In the genomic region with DNA sequence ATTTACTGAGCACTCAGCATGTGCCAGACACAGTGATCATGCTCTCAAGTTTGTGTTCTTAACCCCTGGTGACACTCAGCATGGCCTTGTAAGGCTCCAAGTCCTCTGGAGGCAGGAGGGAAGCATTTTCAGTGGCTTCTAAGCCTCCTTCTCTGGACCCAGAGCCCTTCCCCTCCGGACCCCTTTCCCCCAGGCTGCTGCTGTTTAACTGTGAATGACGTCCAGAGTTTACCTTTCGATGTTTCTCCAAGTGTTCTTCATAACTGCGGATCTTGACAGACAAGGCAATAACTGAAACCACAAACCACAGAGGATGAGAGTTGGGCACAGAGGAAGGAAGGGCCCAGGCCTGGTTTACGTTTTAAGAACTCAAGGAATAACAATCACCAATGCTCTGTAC, we compare ENCODE assay signal across 1 cellular context.
A peak's percentile ranks its signal among the peaks of the same experiment; 100 is the strongest.
TF ChIP-seq lines count a peak whose summit lies in the region.

No MANE protein-coding gene starts in this region.

TF ChIP-seq in K562, 482 proteins besides CTCF, POLR2A, EP300 and RAD21:
- TF ChIP-seq ZNF253 (CRISPR knock-in tag; conservative IDR thresholded peaks at IDR 0.05) (no peak), ZNF778 (CRISPR knock-in tag; IDR thresholded peaks at IDR 0.05) (no peak), MEIS2 (IDR thresholded peaks at IDR 0.05; ENCODE audit: partially characterized antibody) (peak; percentile 20), FOXK1 (CRISPR knock-in tag; IDR thresholded peaks at IDR 0.05; ENCODE audit: borderline replicate concordance) (no peak), IRF2 (CRISPR knock-in tag; IDR thresholded peaks at IDR 0.05) (no peak)
- TF ChIP-seq, protein P1, sequence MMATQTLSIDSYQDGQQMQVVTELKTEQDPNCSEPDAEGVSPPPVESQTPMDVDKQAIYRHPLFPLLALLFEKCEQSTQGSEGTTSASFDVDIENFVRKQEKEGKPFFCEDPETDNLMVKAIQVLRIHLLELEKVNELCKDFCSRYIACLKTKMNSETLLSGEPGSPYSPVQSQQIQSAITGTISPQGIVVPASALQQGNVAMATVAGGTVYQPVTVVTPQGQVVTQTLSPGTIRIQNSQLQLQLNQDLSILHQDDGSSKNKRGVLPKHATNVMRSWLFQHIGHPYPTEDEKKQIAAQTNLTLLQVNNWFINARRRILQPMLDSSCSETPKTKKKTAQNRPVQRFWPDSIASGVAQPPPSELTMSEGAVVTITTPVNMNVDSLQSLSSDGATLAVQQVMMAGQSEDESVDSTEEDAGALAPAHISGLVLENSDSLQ (IDR thresholded peaks at IDR 0.05), result peak; percentile 38; the same call in 1 of the 2 replicates
